In the genomic region with DNA sequence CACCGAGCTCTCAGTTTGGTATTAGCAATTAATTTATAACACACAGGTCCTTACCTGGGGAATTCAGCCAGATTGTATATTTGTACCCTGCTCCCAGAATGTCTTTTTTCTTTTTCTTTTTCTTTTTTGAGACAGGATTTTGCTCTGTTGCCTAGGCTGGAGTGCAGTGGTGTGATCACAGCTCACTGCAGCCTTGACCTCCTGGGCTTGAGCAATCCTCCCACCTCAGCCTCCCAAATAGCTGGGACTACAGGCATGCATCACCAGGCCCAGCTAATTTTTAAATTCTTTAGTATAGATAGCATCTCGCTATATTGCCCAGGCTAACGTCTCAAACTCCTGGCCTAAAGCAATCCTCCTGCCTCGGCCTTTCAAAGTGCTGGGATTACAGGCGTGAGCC, we compare ENCODE assay signal across 4 cellular contexts. TPM values are rescaled to one million over a fixed set of nuclear protein-coding genes. Genes with fewer than 3 reads are reported as not detected.
"Had no signal": no experiment of that assay in that cellular context is flagged by ENCODE, and none has a peak within 500 bp of the region (broad histone marks: within the 10 kb centered on the region; RNA-seq: fewer than 3 reads in every experiment).

No MANE protein-coding gene starts in this region.

RNA-seq across cellular contexts. Expression of a gene that starts 14.5 kb away (rescaled TPM):
- total RNA-seq: LHCN-M2, M059J, MCF 10A, NCI-H460 had no signal

RNA-seq across cellular contexts. Expression of a gene that starts 28.2 kb away (rescaled TPM):
- total RNA-seq: LHCN-M2, MCF 10A, NCI-H460 had no signal

RNA-seq across cellular contexts. Expression of a gene that starts 59.6 kb away (rescaled TPM):
- total RNA-seq: LHCN-M2 had no signal
